Comparison of ENCODE assay signal across 11 cellular contexts in genomic region chr7:1668486-1668931, GRCh38. TPM values are rescaled to one million over a fixed set of nuclear protein-coding genes. Genes with fewer than 3 reads are reported as not detected.
A peak's percentile ranks its signal among the peaks of the same experiment; 100 is the strongest.
DNase-seq lines count a peak whose midpoint lies in the region; ATAC-seq and TF ChIP-seq lines count a peak whose summit lies in the region.
"Had no signal": no experiment of that assay in that cellular context is flagged by ENCODE, and none has a peak within 500 bp of the region (broad histone marks: within the 10 kb centered on the region; RNA-seq: fewer than 3 reads in every experiment).

No MANE protein-coding gene starts in this region.

- WGBS in thyroid gland, 2 donors = 41 to 47% methylated on average over 3 of the region's 16 CpGs

- CTCF ChIA-PET in activated CD4-positive, alpha-beta T cell treated with anti-CD3 and anti-CD28 coated beads for 36 hours (lab: Charles Lee) = interaction anchor here (0.7 kb wide), 1 partner anchor 22 kb away, joined by 4 read pairs; no protein-coding TSS in a partner anchor

- peaks cover 7% of the 10 kb centered on the region for H3K4me1 Mint-ChIP-seq in activated CD4-positive, alpha-beta T cell treated with anti-CD3 and anti-CD28 coated beads for 36 hours

- no peak overlapping the region for H3K4me3 Mint-ChIP-seq in activated CD4-positive, alpha-beta T cell treated with anti-CD3 and anti-CD28 coated beads for 36 hours

- POLR2A ChIA-PET in activated CD4-positive, alpha-beta T cell treated with anti-CD3 and anti-CD28 coated beads for 36 hours (lab: Charles Lee) = no interaction called here

- H3K9me3 ChIP-seq in left lung (no peaks in the 10 kb centered on the region), tibial artery (no peaks in the 10 kb centered on the region), thyroid gland (no peaks in the 10 kb centered on the region)
- H3K9me3 ChIP-seq: BE2C had no signal

- no peak for TF ChIP-seq POLR2A in thyroid gland (IDR thresholded peaks at IDR 0.05)

- intact Hi-C loops in activated CD4-positive, alpha-beta T cell treated with anti-CD3 and anti-CD28 coated beads for 36 hours (cut with DNase I, micrococcal nuclease) = loop anchor here (5.0 to 10.0 kb wide), 6 partner anchors 86 to 684 kb away; partner anchors contain the start of genes EIF3B (in 1 of the 2), MAD1L1 (in 1 of the 2) and UNCX (in 1 of the 2)
- intact Hi-C loops in left lung (cut with DNase I) (loop anchor here in 1 of 2 donors (10.0 kb wide), 1 partner anchor 536 kb away; no protein-coding TSS in a partner anchor), tibial artery (cut with DNase I; ENCODE audit: low total_unique reads) (loop anchor here (5.0 kb wide), 1 partner anchor 544 kb away; no protein-coding TSS in a partner anchor), thyroid gland (cut with DNase I) (loop anchor here (10.0 kb wide), 1 partner anchor 676 kb away; no protein-coding TSS in a partner anchor)

- no peak overlapping the region for H3K27ac Mint-ChIP-seq in activated CD4-positive, alpha-beta T cell treated with anti-CD3 and anti-CD28 coated beads for 36 hours

- ATAC-seq in activated CD4-positive, alpha-beta T cell treated with anti-CD3 and anti-CD28 coated beads for 36 hours = no peak
- ATAC-seq in left lung = no peak
- no peak for ATAC-seq in HG02763 (IDR thresholded peaks at IDR 0.05; ENCODE audit: unreplicated experiment)

- H3K36me3 ChIP-seq in left lung = no peaks in the 10 kb centered on the region
- no peaks in the 10 kb centered on the region for H3K36me3 ChIP-seq in tibial artery
- H3K36me3 ChIP-seq in thyroid gland = no peaks in the 10 kb centered on the region
- H3K36me3 ChIP-seq: BE2C had no signal

- TF ChIP-seq CTCF in left lung (IDR thresholded peaks at IDR 0.05) (no peak), tibial artery (IDR thresholded peaks at IDR 0.05) (no peak), thyroid gland (IDR thresholded peaks at IDR 0.05) (no peak)

- H3K36me3 Mint-ChIP-seq in activated CD4-positive, alpha-beta T cell treated with anti-CD3 and anti-CD28 coated beads for 36 hours (ENCODE audit: low read depth) = no peaks in the 10 kb centered on the region

- peak; percentile 24 for DNase-seq in activated CD4-positive, alpha-beta T cell treated with anti-CD3 and anti-CD28 coated beads for 36 hours
- no peak for DNase-seq in activated CD4-positive, alpha-beta T cell treated with anti-CD3 and anti-CD28 coated beads, Interleukin-2, amount 50 U/mL, for 4 hours
- peak; percentile 14 for DNase-seq in activated CD8-positive, alpha-beta memory T cell treated with anti-CD3 and anti-CD28 coated beads, Interleukin-2, amount 50 U/mL, for 4 hours
- DNase-seq in left lung (peak; percentile 26 to 68), tibial artery (peak; percentile 8 to 57), AG08396 (ENCODE audit: low spot score) (no peak), thyroid gland (no peak)
- DNase-seq: BE2C, mammary epithelial cell, SHP77 treated with DMSO at 0.1 percent for 48 hours had no signal

- H3K27ac ChIP-seq in left lung = no peak overlapping the region
- H3K27ac ChIP-seq in tibial artery = no peak overlapping the region
- no peak overlapping the region for H3K27ac ChIP-seq in thyroid gland

- no peak overlapping the region for H3K4me3 ChIP-seq in left lung
- no peak overlapping the region for H3K4me3 ChIP-seq in tibial artery
- H3K4me3 ChIP-seq in thyroid gland (replicated peaks in 1 of 3) = no peak overlapping the region

- no peaks in the 10 kb centered on the region for H3K9me3 Mint-ChIP-seq in activated CD4-positive, alpha-beta T cell treated with anti-CD3 and anti-CD28 coated beads for 36 hours (ENCODE audit: low read depth)

- peaks cover 23 to 63% of the 10 kb centered on the region in 2 donors for H3K4me1 ChIP-seq in left lung
- H3K4me1 ChIP-seq in tibial artery = peaks cover 0 to 63% (median 54%) of the 10 kb centered on the region in 4 donors
- peaks cover 28 to 53% of the 10 kb centered on the region in 2 donors for H3K4me1 ChIP-seq in thyroid gland
- H3K4me1 ChIP-seq: BE2C had no signal

- H3K27me3 ChIP-seq in left lung = peaks cover 70 to 100% of the 10 kb centered on the region in 2 donors
- H3K27me3 ChIP-seq in tibial artery = peaks cover 0 to 98% of the 10 kb centered on the region in 2 donors
- peaks cover 38% of the 10 kb centered on the region for H3K27me3 ChIP-seq in thyroid gland

- peaks cover 23% of the 10 kb centered on the region for H3K27me3 Mint-ChIP-seq in activated CD4-positive, alpha-beta T cell treated with anti-CD3 and anti-CD28 coated beads for 36 hours

RNA-seq across cellular contexts. Expression of gene ELFN1, which starts 1.6 kb away (rescaled TPM):
- under 1 TPM; 0.05 to 0.09 TPM for total RNA-seq in activated CD4-positive, alpha-beta T cell treated with anti-CD3 and anti-CD28 coated beads for 36 hours
- total RNA-seq in left lung (1 to 10 TPM; 1.5 to 1.6 TPM), thyroid gland (under 1 TPM; 0.11 to 0.96 (median 0.54) TPM)

Comparison
In these comparisons a context has a peak if more than half of its experiments do, and no peak if none do; other contexts are left out.
1. DNase-seq: peak in activated CD4-positive, alpha-beta T cell treated with anti-CD3 and anti-CD28 coated beads for 36 hours (single experiment), activated CD8-positive, alpha-beta memory T cell treated with anti-CD3 and anti-CD28 coated beads, Interleukin-2, amount 50 U/mL, for 4 hours (single experiment), left lung (2 of 2) and tibial artery (2 of 2); none in activated CD4-positive, alpha-beta T cell treated with anti-CD3 and anti-CD28 coated beads, Interleukin-2, amount 50 U/mL, for 4 hours (0 of 2), AG08396 (single experiment) and thyroid gland (0 of 2).